28 cellular contexts compared by ENCODE assay signal in the genomic region with DNA sequence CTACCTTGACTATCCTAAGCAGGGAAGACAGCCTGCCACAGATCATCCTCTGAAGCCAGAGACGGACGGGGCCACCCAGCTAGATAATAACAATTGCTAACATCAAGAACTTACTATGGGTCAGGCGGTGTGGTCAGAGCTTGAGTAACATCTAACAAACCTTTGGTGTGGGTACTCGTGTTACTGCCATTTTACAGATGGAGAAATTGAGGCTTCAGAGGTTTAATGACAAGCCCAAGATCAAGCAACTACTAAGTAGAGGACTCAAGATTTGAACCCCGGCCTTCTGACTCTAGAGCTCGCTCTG. TPM values are rescaled to one million over a fixed set of nuclear protein-coding genes. Genes with fewer than 3 reads are reported as not detected.
DNase-seq lines count a peak whose midpoint lies in the region; ATAC-seq and TF ChIP-seq lines count a peak whose summit lies in the region.
"Had no signal": no experiment of that assay in that cellular context is flagged by ENCODE, and none has a peak within 500 bp of the region (broad histone marks: within the 10 kb centered on the region; RNA-seq: fewer than 3 reads in every experiment).

No MANE protein-coding gene starts in this region.

- H3K27ac Mint-ChIP-seq in HFFc6: peak overlapping the region; percentile 92
- no peak overlapping the region for H3K27ac Mint-ChIP-seq in activated CD4-positive, alpha-beta memory T cell treated with anti-CD3 and anti-CD28 coated beads for 36 hours
- no peak overlapping the region for H3K27ac Mint-ChIP-seq in activated CD4-positive, alpha-beta memory T cell treated with anti-CD3 and anti-CD28 coated beads, Interleukin-2, amount 10 ng/mL, durations not matched to agents 7 days and 5 days
- H3K27ac Mint-ChIP-seq: activated CD4-positive, alpha-beta T cell treated with anti-CD3 and anti-CD28 coated beads for 36 hours; activated naive CD8-positive, alpha-beta T cell treated with anti-CD3 and anti-CD28 coated beads for 36 hours; CD4-positive, CD25-positive, alpha-beta regulatory T cell; stimulated activated effector memory CD8-positive, alpha-beta T cell treated with anti-CD3 and anti-CD28 coated beads, Interleukin-12 subunit alpha, Interleukin-12 subunit beta, amount 100 ng/mL, for 72 hours had no signal

- H3K36me3 ChIP-seq in RWPE2 (ENCODE audit: low read depth) (no peaks in the 10 kb centered on the region), hepatocyte (replicated peaks; ENCODE audit: insufficient read depth, low read depth) (no peaks in the 10 kb centered on the region), suprapubic skin (no peaks in the 10 kb centered on the region)
- H3K36me3 ChIP-seq: Peyer's patch, right atrium auricular region had no signal

- no peaks in the 10 kb centered on the region for H3K9me2 ChIP-seq in hepatocyte (replicated peaks; ENCODE audit: insufficient read depth)

- no peaks in the 10 kb centered on the region for H3K27me3 ChIP-seq in RWPE2 (ENCODE audit: insufficient read depth, poor library complexity, severe bottlenecking)
- H3K27me3 ChIP-seq in hepatocyte: no peaks in the 10 kb centered on the region
- H3K27me3 ChIP-seq in suprapubic skin: no peaks in the 10 kb centered on the region
- H3K27me3 ChIP-seq: Peyer's patch, right atrium auricular region had no signal

- WGBS in hepatocyte (ENCODE audit: low lambda C conversion rate, missing lambda C conversion rate): 84% methylated on average over 6 of the region's 6 CpGs
- 91% methylated on average over 6 of the region's 6 CpGs for WGBS in suprapubic skin

- ATAC-seq in RWPE2 (ENCODE audit: low read depth): no peak
- ATAC-seq: activated CD4-positive, alpha-beta T cell treated with anti-CD3 and anti-CD28 coated beads for 36 hours; GM12878; stimulated activated effector memory CD8-positive, alpha-beta T cell treated with anti-CD3 and anti-CD28 coated beads, Interleukin-12 subunit alpha, Interleukin-12 subunit beta, amount 100 ng/mL, for 72 hours had no signal

- H3K27ac ChIP-seq in RWPE2 (ENCODE audit: poor library complexity, severe bottlenecking) (peak overlapping the region; percentile 93), hepatocyte (peak overlapping the region; percentile 85), suprapubic skin (peak overlapping the region; percentile 15)
- H3K27ac ChIP-seq: Peyer's patch, right atrium auricular region had no signal

- no peak overlapping the region for H3K4me3 Mint-ChIP-seq in HFFc6
- no peak overlapping the region for H3K4me3 Mint-ChIP-seq in activated CD4-positive, alpha-beta memory T cell treated with anti-CD3 and anti-CD28 coated beads for 36 hours
- no peak overlapping the region for H3K4me3 Mint-ChIP-seq in activated CD4-positive, alpha-beta memory T cell treated with anti-CD3 and anti-CD28 coated beads, Interleukin-2, amount 10 ng/mL, durations not matched to agents 7 days and 5 days
- H3K4me3 Mint-ChIP-seq: activated CD4-positive, alpha-beta T cell treated with anti-CD3 and anti-CD28 coated beads for 36 hours; activated naive CD8-positive, alpha-beta T cell treated with anti-CD3 and anti-CD28 coated beads for 36 hours; CD4-positive, CD25-positive, alpha-beta regulatory T cell; neural crest cell; stimulated activated effector memory CD8-positive, alpha-beta T cell treated with anti-CD3 and anti-CD28 coated beads, Interleukin-12 subunit alpha, Interleukin-12 subunit beta, amount 100 ng/mL, for 72 hours had no signal

- H3K79me2 ChIP-seq in hepatocyte: no peaks in the 10 kb centered on the region

- H4K20me1 ChIP-seq in hepatocyte (ENCODE audit: insufficient read depth, poor library complexity, severe bottlenecking): no peaks in the 10 kb centered on the region

- POLR2A ChIA-PET in activated CD4-positive, alpha-beta memory T cell treated with anti-CD3 and anti-CD28 coated beads for 36 hours (lab: Charles Lee): no interaction called here
- POLR2A ChIA-PET in activated CD4-positive, alpha-beta memory T cell treated with anti-CD3 and anti-CD28 coated beads, Interleukin-2, amount 10 ng/mL, durations not matched to agents 7 days and 5 days (lab: Charles Lee): interaction anchor here (0.7 to 0.8 kb wide), 2 partner anchors 19 to 42 kb away, joined by 3 to 4 read pairs; no protein-coding TSS in a partner anchor

- no peak for TF ChIP-seq EP300 in suprapubic skin (IDR thresholded peaks at IDR 0.05)

- no peaks in the 10 kb centered on the region for H3K9me3 Mint-ChIP-seq in HFFc6
- peaks cover 2% of the 10 kb centered on the region for H3K9me3 Mint-ChIP-seq in activated CD4-positive, alpha-beta memory T cell treated with anti-CD3 and anti-CD28 coated beads for 36 hours
- no peaks in the 10 kb centered on the region for H3K9me3 Mint-ChIP-seq in activated CD4-positive, alpha-beta memory T cell treated with anti-CD3 and anti-CD28 coated beads, Interleukin-2, amount 10 ng/mL, durations not matched to agents 7 days and 5 days
- H3K9me3 Mint-ChIP-seq: activated naive CD8-positive, alpha-beta T cell treated with anti-CD3 and anti-CD28 coated beads for 36 hours; stimulated activated effector memory CD8-positive, alpha-beta T cell treated with anti-CD3 and anti-CD28 coated beads, Interleukin-12 subunit alpha, Interleukin-12 subunit beta, amount 100 ng/mL, for 72 hours had no signal

- peaks cover 63% of the 10 kb centered on the region for H3K4me1 ChIP-seq in RWPE2 (ENCODE audit: insufficient read depth, poor library complexity, severe bottlenecking)
- peaks cover 36% of the 10 kb centered on the region for H3K4me1 ChIP-seq in hepatocyte (ENCODE audit: insufficient read depth)
- H3K4me1 ChIP-seq in suprapubic skin: peaks cover 31% of the 10 kb centered on the region
- H3K4me1 ChIP-seq: Peyer's patch had no signal

- no peak for TF ChIP-seq POLR2A in suprapubic skin (IDR thresholded peaks at IDR 0.05)

- H3K4me1 Mint-ChIP-seq in HFFc6 (ENCODE audit: low read depth): peaks cover 75% of the 10 kb centered on the region
- H3K4me1 Mint-ChIP-seq in activated CD4-positive, alpha-beta memory T cell treated with anti-CD3 and anti-CD28 coated beads for 36 hours (ENCODE audit: low read depth): peaks cover 4% of the 10 kb centered on the region
- H3K4me1 Mint-ChIP-seq in activated CD4-positive, alpha-beta memory T cell treated with anti-CD3 and anti-CD28 coated beads, Interleukin-2, amount 10 ng/mL, durations not matched to agents 7 days and 5 days: peaks cover 6% of the 10 kb centered on the region
- H3K4me1 Mint-ChIP-seq: activated naive CD8-positive, alpha-beta T cell treated with anti-CD3 and anti-CD28 coated beads for 36 hours; CD4-positive, CD25-positive, alpha-beta regulatory T cell had no signal

- no peaks in the 10 kb centered on the region for H3K9me3 ChIP-seq in RWPE2 (ENCODE audit: severe bottlenecking)
- no peaks in the 10 kb centered on the region for H3K9me3 ChIP-seq in hepatocyte (ENCODE audit: low read depth)
- no peaks in the 10 kb centered on the region for H3K9me3 ChIP-seq in suprapubic skin
- H3K9me3 ChIP-seq: Peyer's patch, right atrium auricular region had no signal

- TF ChIP-seq CTCF in HFFc6 (IDR thresholded peaks at IDR 0.05): no peak
- TF ChIP-seq CTCF in RWPE2 (IDR thresholded peaks at IDR 0.05; ENCODE audit: poor library complexity, severe bottlenecking): no peak
- TF ChIP-seq CTCF in hepatocyte (IDR thresholded peaks at IDR 0.05; ENCODE audit: poor library complexity): no peak
- no peak for TF ChIP-seq CTCF in suprapubic skin (IDR thresholded peaks at IDR 0.05)

- H3K4me3 ChIP-seq in RWPE2 (ENCODE audit: severe bottlenecking) (no peak overlapping the region), hepatocyte (no peak overlapping the region), suprapubic skin (no peak overlapping the region)
- H3K4me3 ChIP-seq: GM12878, lung, Peyer's patch, right atrium auricular region had no signal

- peaks cover 5% of the 10 kb centered on the region for H3K27me3 Mint-ChIP-seq in HFFc6 (ENCODE audit: insufficient read depth)
- H3K27me3 Mint-ChIP-seq in activated CD4-positive, alpha-beta memory T cell treated with anti-CD3 and anti-CD28 coated beads for 36 hours: no peaks in the 10 kb centered on the region
- H3K27me3 Mint-ChIP-seq in activated CD4-positive, alpha-beta memory T cell treated with anti-CD3 and anti-CD28 coated beads, Interleukin-2, amount 10 ng/mL, durations not matched to agents 7 days and 5 days: peaks cover 4% of the 10 kb centered on the region
- H3K27me3 Mint-ChIP-seq: activated naive CD8-positive, alpha-beta T cell treated with anti-CD3 and anti-CD28 coated beads for 36 hours had no signal

- DNase-seq in HFFc6: no peak
- no peak for DNase-seq in RWPE2 (ENCODE audit: low spot score)
- DNase-seq in hepatocyte (ENCODE audit: low spot score): no peak
- DNase-seq in suprapubic skin (ENCODE audit: low spot score in 2 of 2): no peak
- no peak for DNase-seq in activated CD4-positive, alpha-beta memory T cell treated with anti-CD3 and anti-CD28 coated beads for 36 hours
- DNase-seq in activated CD4-positive, alpha-beta memory T cell treated with anti-CD3 and anti-CD28 coated beads, Interleukin-2, amount 10 ng/mL, durations not matched to agents 7 days and 5 days: no peak
- DNase-seq in kidney tubule cell (ENCODE audit: low spot score): no peak
- DNase-seq: activated CD4-positive, alpha-beta T cell treated with anti-CD3 and anti-CD28 coated beads for 36 hours; activated effector memory CD4-positive, alpha-beta T cell treated with anti-CD3 and anti-CD28 coated beads, Interleukin-2, amount 50 U/mL, for 16 hours; activated naive CD8-positive, alpha-beta T cell treated with anti-CD3 and anti-CD28 coated beads for 36 hours; activated T-cell treated with anti-CD3 and anti-CD28 coated beads, Interleukin-2, amount 50 U/mL, for 1 hour; CD4-positive, CD25-positive, alpha-beta regulatory T cell; Karpas-422; NCI-H187; NCI-H2171 treated with DMSO at 0.1 percent for 48 hours; NCI-H524; stimulated activated CD4-positive, alpha-beta T cell treated with anti-CD3 and anti-CD28 coated beads, Interleukin-12 subunit alpha, Interleukin-12 subunit beta, amount 100 ng/mL, for 4 hours; stimulated activated CD4-positive, alpha-beta T cell treated with anti-CD3 and anti-CD28 coated beads, Interleukin-4, amount 100 ng/mL, for 24 hours had no signal

- H2AFZ ChIP-seq in hepatocyte: no peak overlapping the region

- intact Hi-C loops in activated CD4-positive, alpha-beta memory T cell treated with anti-CD3 and anti-CD28 coated beads for 36 hours (cut with micrococcal nuclease): no loop called here

- no peak overlapping the region for H3K4me2 ChIP-seq in hepatocyte

- CTCF ChIA-PET in activated CD4-positive, alpha-beta memory T cell treated with anti-CD3 and anti-CD28 coated beads for 36 hours (lab: Charles Lee): interaction anchor here (1.3 kb wide), 1 partner anchor 9 kb away, joined by 4 read pairs; no protein-coding TSS in a partner anchor
- CTCF ChIA-PET in activated CD4-positive, alpha-beta memory T cell treated with anti-CD3 and anti-CD28 coated beads, Interleukin-2, amount 10 ng/mL, durations not matched to agents 7 days and 5 days (lab: Charles Lee): interaction anchor here (1.4 kb wide), 1 partner anchor 9 kb away, joined by 3 read pairs; no protein-coding TSS in a partner anchor

- no peaks in the 10 kb centered on the region for H3K36me3 Mint-ChIP-seq in HFFc6 (ENCODE audit: low read depth)
- H3K36me3 Mint-ChIP-seq in activated CD4-positive, alpha-beta memory T cell treated with anti-CD3 and anti-CD28 coated beads for 36 hours: no peaks in the 10 kb centered on the region
- no peaks in the 10 kb centered on the region for H3K36me3 Mint-ChIP-seq in activated CD4-positive, alpha-beta memory T cell treated with anti-CD3 and anti-CD28 coated beads, Interleukin-2, amount 10 ng/mL, durations not matched to agents 7 days and 5 days (ENCODE audit: low read depth)
- H3K36me3 Mint-ChIP-seq: activated naive CD8-positive, alpha-beta T cell treated with anti-CD3 and anti-CD28 coated beads for 36 hours; CD4-positive, CD25-positive, alpha-beta regulatory T cell; stimulated activated effector memory CD8-positive, alpha-beta T cell treated with anti-CD3 and anti-CD28 coated beads, Interleukin-12 subunit alpha, Interleukin-12 subunit beta, amount 100 ng/mL, for 72 hours had no signal

RNA-seq across cellular contexts. Expression of gene ARSI, which starts 16.7 kb away (rescaled TPM):
- total RNA-seq in HFFc6 (2021; fragmentation: NEBNext Ultra II Directional; extraction: Animal tissue kit (Norgen Biotek cat#: 25700)): 1 to 10 TPM; 4.6 to 6.7 (median 4.9) TPM
- total RNA-seq in hepatocyte (18.4 and 27.9 TPM in 2 replicates), suprapubic skin (1 to 10 TPM; 2.7 to 5.4 (median 3.9) TPM)
- 27.1 and 42.8 TPM in 2 replicates for polyA plus RNA-seq in hepatocyte
- total RNA-seq in activated CD4-positive, alpha-beta memory T cell treated with anti-CD3 and anti-CD28 coated beads for 36 hours: not detected
- not detected for total RNA-seq in activated CD4-positive, alpha-beta memory T cell treated with anti-CD3 and anti-CD28 coated beads, Interleukin-2, amount 10 ng/mL, durations not matched to agents 7 days and 5 days
- total RNA-seq: activated CD4-positive, alpha-beta T cell treated with anti-CD3 and anti-CD28 coated beads for 36 hours; activated CD8-positive, alpha-beta memory T cell treated with anti-CD3 and anti-CD28 coated beads for 36 hours; activated naive CD8-positive, alpha-beta T cell treated with anti-CD3 and anti-CD28 coated beads for 36 hours; CD4-positive, CD25-positive, alpha-beta regulatory T cell; GM12878; Peyer's patch; T-helper 1 cell treated with Interleukin-12 subunit alpha and Interleukin-12 subunit beta and Interleukin-4 antibody, amounts not matched to agents 30 ng/mL and 1 ng/mL, for 36 hours had no signal
- polyA plus RNA-seq: CD4-positive, CD25-positive, alpha-beta regulatory T cell; GM12878 had no signal

RNA-seq across cellular contexts. Expression of gene CAMK2A, which starts 29.9 kb away (rescaled TPM):
- total RNA-seq in HFFc6 (2021; fragmentation: NEBNext Ultra II Directional; extraction: Animal tissue kit (Norgen Biotek cat#: 25700)): under 1 TPM; 0.09 to 0.64 (median 0.18) TPM
- total RNA-seq in hepatocyte: 0.88 and 2.6 TPM in 2 replicates
- polyA plus RNA-seq in hepatocyte: 1.0 and 1.2 TPM in 2 replicates
- under 1 TPM in 2 of 4 donors, not detected in 2; 0.26 to 0.64 TPM for total RNA-seq in suprapubic skin
- total RNA-seq in activated CD4-positive, alpha-beta memory T cell treated with anti-CD3 and anti-CD28 coated beads for 36 hours: not detected
- total RNA-seq in activated CD4-positive, alpha-beta memory T cell treated with anti-CD3 and anti-CD28 coated beads, Interleukin-2, amount 10 ng/mL, durations not matched to agents 7 days and 5 days: not detected
- total RNA-seq: activated CD4-positive, alpha-beta T cell treated with anti-CD3 and anti-CD28 coated beads for 36 hours; activated CD8-positive, alpha-beta memory T cell treated with anti-CD3 and anti-CD28 coated beads for 36 hours; activated naive CD8-positive, alpha-beta T cell treated with anti-CD3 and anti-CD28 coated beads for 36 hours; CD4-positive, CD25-positive, alpha-beta regulatory T cell; kidney epithelial cell; subcutaneous adipose tissue; T-helper 1 cell treated with Interleukin-12 subunit alpha and Interleukin-12 subunit beta and Interleukin-4 antibody, amounts not matched to agents 30 ng/mL and 1 ng/mL, for 36 hours had no signal
- polyA plus RNA-seq: CD4-positive, CD25-positive, alpha-beta regulatory T cell; GM12878 had no signal

RNA-seq across cellular contexts. Expression of gene TCOF1, which starts 38.1 kb away (rescaled TPM):
- 10 to 100 TPM; 30.8 to 44.6 (median 38.5) TPM for total RNA-seq in HFFc6 (2021; fragmentation: NEBNext Ultra II Directional; extraction: Animal tissue kit (Norgen Biotek cat#: 25700))
- total RNA-seq in hepatocyte (19.9 and 21.2 TPM in 2 replicates), suprapubic skin (10 to 100 TPM; 32.1 to 54.2 (median 33.1) TPM)
- polyA plus RNA-seq in hepatocyte: 22.5 and 24.0 TPM in 2 replicates
- 10 to 100 TPM; 91.3 to 95.0 TPM for total RNA-seq in activated CD4-positive, alpha-beta memory T cell treated with anti-CD3 and anti-CD28 coated beads for 36 hours
- total RNA-seq in activated CD4-positive, alpha-beta memory T cell treated with anti-CD3 and anti-CD28 coated beads, Interleukin-2, amount 10 ng/mL, durations not matched to agents 7 days and 5 days: 10 to 100 TPM; 52.8 to 53.0 TPM

Comparison
In these comparisons a context has a peak if more than half of its experiments do, and no peak if none do; other contexts are left out.
1. H3K27ac ChIP-seq: peak in every context shown above with its lines; median percentile 93 in RWPE2; 85 in hepatocyte; 15 in suprapubic skin.